ENCODE assay signal across 8 cellular contexts in genomic region chr3:177050466-177051237, GRCh38.
A peak's percentile ranks its signal among the peaks of the same experiment; 100 is the strongest.
DNase-seq lines count a peak whose midpoint lies in the region; ATAC-seq and TF ChIP-seq lines count a peak whose summit lies in the region.

No MANE protein-coding gene starts in this region.

- no peaks in the 10 kb centered on the region for H3K9me3 Mint-ChIP-seq in activated T-helper 2 cell treated with anti-CD3 and anti-CD28 coated beads, Interferon-gamma antibody, Interleukin-2, Interleukin-4, amounts not matched to agents 10 μg/mL and 5 μg/mL and 100 μg/mL, durations not matched to agents 14 hours and 24 hours and 36 hours

- 50% methylated on average over 5 of the region's 5 CpGs for WGBS in liver

- H3K4me1 ChIP-seq in liver (ENCODE audit: control insufficient read depth in 4 of 4, insufficient read depth in 4 of 4, low read length in 3 of 4): peaks cover 0 to 5% (median 2%) of the 10 kb centered on the region in 4 donors

- TF ChIP-seq RAD21 in liver (IDR thresholded peaks at IDR 0.05): peak; percentile 87 to 89

- H3K36me3 ChIP-seq in liver (ENCODE audit: control insufficient read depth in 4 of 4, insufficient read depth in 3 of 4, low read depth in 1 of 4, low read length in 3 of 4): peaks cover 3 to 24% (median 13%) of the 10 kb centered on the region in 4 donors

- no peaks in the 10 kb centered on the region for H3K9me3 ChIP-seq in liver (ENCODE audit: control insufficient read depth in 4 of 4, low read length in 3 of 4)

- peak; percentile 55 for ATAC-seq in HG03097 (IDR thresholded peaks at IDR 0.05; ENCODE audit: low FRiP score, unreplicated experiment)

- DNase-seq in SIG-M5 treated with dmso at 0.1 percent for 504 hours (lab: John Stamatoyannopoulos, UW; ENCODE audit: unreplicated experiment) (peak; percentile 44), SIG-M5 (lab: John Stamatoyannopoulos, UW) (no peak), NCI-H526 treated with DMSO at 0.1 percent for 48 hours (lab: John Stamatoyannopoulos, UW) (peak; percentile 44), cardiac fibroblast (ENCODE audit: low read depth in 2 of 2) (peak; percentile 70 to 74), ecto neural progenitor cell (ENCODE audit: low spot score) (no peak)
- no peak for DNase-seq in activated T-helper 2 cell treated with anti-CD3 and anti-CD28 coated beads, Interferon-gamma antibody, Interleukin-2, Interleukin-4, amounts not matched to agents 10 μg/mL and 5 μg/mL and 100 μg/mL, durations not matched to agents 14 hours and 24 hours and 36 hours (ENCODE audit: low spot score)

- H3K27me3 ChIP-seq in liver (ENCODE audit: control insufficient read depth in 4 of 4, insufficient read depth in 4 of 4, low read length in 3 of 4): no peaks in the 10 kb centered on the region

- H3K9ac ChIP-seq in liver (ENCODE audit: low read depth in 1 of 2, low read length in 2 of 2): no peak overlapping the region

- no peak overlapping the region for H3K4me3 Mint-ChIP-seq in activated T-helper 2 cell treated with anti-CD3 and anti-CD28 coated beads, Interferon-gamma antibody, Interleukin-2, Interleukin-4, amounts not matched to agents 10 μg/mL and 5 μg/mL and 100 μg/mL, durations not matched to agents 14 hours and 24 hours and 36 hours (ENCODE audit: low read depth)

- no peak overlapping the region for H3K4me3 ChIP-seq in cardiac fibroblast (replicated peaks in 1 of 2; ENCODE audit: low read depth in 2 of 2, low read length in 2 of 2)
- H3K4me3 ChIP-seq in liver (ENCODE audit: low read depth in 1 of 3, low read length in 3 of 3): no peak overlapping the region

- H3K4me1 Mint-ChIP-seq in activated T-helper 2 cell treated with anti-CD3 and anti-CD28 coated beads, Interferon-gamma antibody, Interleukin-2, Interleukin-4, amounts not matched to agents 10 μg/mL and 5 μg/mL and 100 μg/mL, durations not matched to agents 14 hours and 24 hours and 36 hours (ENCODE audit: low read depth): peaks cover 14% of the 10 kb centered on the region

- H3K27me3 Mint-ChIP-seq in activated T-helper 2 cell treated with anti-CD3 and anti-CD28 coated beads, Interferon-gamma antibody, Interleukin-2, Interleukin-4, amounts not matched to agents 10 μg/mL and 5 μg/mL and 100 μg/mL, durations not matched to agents 14 hours and 24 hours and 36 hours (ENCODE audit: low read depth): no peaks in the 10 kb centered on the region

- no peak overlapping the region for H3K27ac ChIP-seq in liver (ENCODE audit: low read depth in 1 of 2, low read length in 2 of 2)

- peak; percentile 35 for TF ChIP-seq CTCF in cardiac fibroblast (IDR thresholded peaks at IDR 0.05; ENCODE audit: low read depth, low read length)
- peak; percentile 60 for TF ChIP-seq CTCF in liver (IDR thresholded peaks at IDR 0.05; ENCODE audit: low read depth, low read length, missing input control)

- intact Hi-C loops in activated T-helper 2 cell treated with anti-CD3 and anti-CD28 coated beads, Interferon-gamma antibody, Interleukin-2, Interleukin-4, amounts not matched to agents 10 μg/mL and 5 μg/mL and 100 μg/mL, durations not matched to agents 14 hours and 24 hours and 36 hours (cut with micrococcal nuclease): loop anchor here (10.0 kb wide), 2 partner anchors 624 to 944 kb away; no protein-coding TSS in a partner anchor

- peaks cover 53% of the 10 kb centered on the region for H3K36me3 Mint-ChIP-seq in activated T-helper 2 cell treated with anti-CD3 and anti-CD28 coated beads, Interferon-gamma antibody, Interleukin-2, Interleukin-4, amounts not matched to agents 10 μg/mL and 5 μg/mL and 100 μg/mL, durations not matched to agents 14 hours and 24 hours and 36 hours (ENCODE audit: low read depth)

- H3K27ac Mint-ChIP-seq in activated T-helper 2 cell treated with anti-CD3 and anti-CD28 coated beads, Interferon-gamma antibody, Interleukin-2, Interleukin-4, amounts not matched to agents 10 μg/mL and 5 μg/mL and 100 μg/mL, durations not matched to agents 14 hours and 24 hours and 36 hours: no peak overlapping the region

TF ChIP-seq in liver, 16 proteins besides CTCF, POLR2A, EP300 and RAD21:
- TF ChIP-seq, protein P1, sequence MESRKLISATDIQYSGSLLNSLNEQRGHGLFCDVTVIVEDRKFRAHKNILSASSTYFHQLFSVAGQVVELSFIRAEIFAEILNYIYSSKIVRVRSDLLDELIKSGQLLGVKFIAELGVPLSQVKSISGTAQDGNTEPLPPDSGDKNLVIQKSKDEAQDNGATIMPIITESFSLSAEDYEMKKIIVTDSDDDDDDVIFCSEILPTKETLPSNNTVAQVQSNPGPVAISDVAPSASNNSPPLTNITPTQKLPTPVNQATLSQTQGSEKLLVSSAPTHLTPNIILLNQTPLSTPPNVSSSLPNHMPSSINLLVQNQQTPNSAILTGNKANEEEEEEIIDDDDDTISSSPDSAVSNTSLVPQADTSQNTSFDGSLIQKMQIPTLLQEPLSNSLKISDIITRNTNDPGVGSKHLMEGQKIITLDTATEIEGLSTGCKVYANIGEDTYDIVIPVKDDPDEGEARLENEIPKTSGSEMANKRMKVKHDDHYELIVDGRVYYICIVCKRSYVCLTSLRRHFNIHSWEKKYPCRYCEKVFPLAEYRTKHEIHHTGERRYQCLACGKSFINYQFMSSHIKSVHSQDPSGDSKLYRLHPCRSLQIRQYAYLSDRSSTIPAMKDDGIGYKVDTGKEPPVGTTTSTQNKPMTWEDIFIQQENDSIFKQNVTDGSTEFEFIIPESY (IDR thresholded peaks at IDR 0.05): no peak
- TF ChIP-seq RXRA (IDR thresholded peaks at IDR 0.05) (no peak), TAF1 (conservative IDR thresholded peaks at IDR 0.05) (no peak), ATF3 (IDR thresholded peaks at IDR 0.05) (no peak), SP1 (IDR thresholded peaks at IDR 0.05) (no peak), GABPA (IDR thresholded peaks at IDR 0.05 in 1 of 2, conservative IDR thresholded peaks at IDR 0.05 in 1 of 2) (no peak), FOXA1 (IDR thresholded peaks at IDR 0.05) (no peak), HNF4A (conservative IDR thresholded peaks at IDR 0.05) (no peak), NR2F2 (IDR thresholded peaks at IDR 0.05) (no peak), YY1 (IDR thresholded peaks at IDR 0.05) (no peak), MAX (IDR thresholded peaks at IDR 0.05) (no peak)
- TF ChIP-seq, protein P2, sequence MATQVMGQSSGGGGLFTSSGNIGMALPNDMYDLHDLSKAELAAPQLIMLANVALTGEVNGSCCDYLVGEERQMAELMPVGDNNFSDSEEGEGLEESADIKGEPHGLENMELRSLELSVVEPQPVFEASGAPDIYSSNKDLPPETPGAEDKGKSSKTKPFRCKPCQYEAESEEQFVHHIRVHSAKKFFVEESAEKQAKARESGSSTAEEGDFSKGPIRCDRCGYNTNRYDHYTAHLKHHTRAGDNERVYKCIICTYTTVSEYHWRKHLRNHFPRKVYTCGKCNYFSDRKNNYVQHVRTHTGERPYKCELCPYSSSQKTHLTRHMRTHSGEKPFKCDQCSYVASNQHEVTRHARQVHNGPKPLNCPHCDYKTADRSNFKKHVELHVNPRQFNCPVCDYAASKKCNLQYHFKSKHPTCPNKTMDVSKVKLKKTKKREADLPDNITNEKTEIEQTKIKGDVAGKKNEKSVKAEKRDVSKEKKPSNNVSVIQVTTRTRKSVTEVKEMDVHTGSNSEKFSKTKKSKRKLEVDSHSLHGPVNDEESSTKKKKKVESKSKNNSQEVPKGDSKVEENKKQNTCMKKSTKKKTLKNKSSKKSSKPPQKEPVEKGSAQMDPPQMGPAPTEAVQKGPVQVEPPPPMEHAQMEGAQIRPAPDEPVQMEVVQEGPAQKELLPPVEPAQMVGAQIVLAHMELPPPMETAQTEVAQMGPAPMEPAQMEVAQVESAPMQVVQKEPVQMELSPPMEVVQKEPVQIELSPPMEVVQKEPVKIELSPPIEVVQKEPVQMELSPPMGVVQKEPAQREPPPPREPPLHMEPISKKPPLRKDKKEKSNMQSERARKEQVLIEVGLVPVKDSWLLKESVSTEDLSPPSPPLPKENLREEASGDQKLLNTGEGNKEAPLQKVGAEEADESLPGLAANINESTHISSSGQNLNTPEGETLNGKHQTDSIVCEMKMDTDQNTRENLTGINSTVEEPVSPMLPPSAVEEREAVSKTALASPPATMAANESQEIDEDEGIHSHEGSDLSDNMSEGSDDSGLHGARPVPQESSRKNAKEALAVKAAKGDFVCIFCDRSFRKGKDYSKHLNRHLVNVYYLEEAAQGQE (IDR thresholded peaks at IDR 0.05): no peak

Comparison
In these comparisons a context has a peak if more than half of its experiments do, and no peak if none do; other contexts are left out.
1. DNase-seq: peak in SIG-M5 treated with dmso at 0.1 percent for 504 hours (single experiment), NCI-H526 treated with DMSO at 0.1 percent for 48 hours (single experiment) and cardiac fibroblast (2 of 2); none in SIG-M5 (single experiment), activated T-helper 2 cell treated with anti-CD3 and anti-CD28 coated beads, Interferon-gamma antibody, Interleukin-2, Interleukin-4, amounts not matched to agents 10 μg/mL and 5 μg/mL and 100 μg/mL, durations not matched to agents 14 hours and 24 hours and 36 hours (single experiment) and ecto neural progenitor cell (single experiment).